1 cellular context compared by ENCODE assay signal in the genomic region with DNA sequence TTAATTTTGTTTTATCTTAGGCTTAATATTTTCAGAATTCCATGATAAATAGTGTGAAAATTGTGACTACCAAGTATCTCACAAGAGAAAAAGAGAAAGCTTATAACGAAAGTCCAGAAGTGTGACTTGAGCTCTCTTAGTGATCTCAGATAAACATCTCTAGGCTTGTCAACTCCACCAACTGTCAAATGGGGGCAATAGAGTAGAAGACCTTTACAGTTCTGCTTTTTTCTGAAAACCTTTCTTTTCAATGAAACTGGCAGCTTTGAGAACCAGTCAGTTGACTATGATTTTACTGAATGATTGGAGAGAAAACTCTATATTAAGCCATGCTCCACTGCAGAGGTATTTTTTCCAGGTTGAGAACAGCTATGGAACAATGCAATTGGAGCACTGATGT.
A peak's percentile ranks its signal among the peaks of the same experiment; 100 is the strongest.
TF ChIP-seq lines count a peak whose summit lies in the region.

No MANE protein-coding gene starts in this region.

TF ChIP-seq in GM12878, 131 proteins besides CTCF, POLR2A, EP300 and RAD21 (continued from another document):
- TF ChIP-seq MEF2A (IDR thresholded peaks at IDR 0.05; ENCODE audit: insufficient read depth, low read depth, low read length) = 0 out of 2 replicates have a peak, but pooled peaks have one; percentile 8
- TF ChIP-seq ZZZ3 (IDR thresholded peaks at IDR 0.05; ENCODE audit: control insufficient read depth, insufficient read length, low read depth) = no peak
- TF ChIP-seq JUNB (IDR thresholded peaks at IDR 0.05) = no peak
- TF ChIP-seq, protein P1, sequence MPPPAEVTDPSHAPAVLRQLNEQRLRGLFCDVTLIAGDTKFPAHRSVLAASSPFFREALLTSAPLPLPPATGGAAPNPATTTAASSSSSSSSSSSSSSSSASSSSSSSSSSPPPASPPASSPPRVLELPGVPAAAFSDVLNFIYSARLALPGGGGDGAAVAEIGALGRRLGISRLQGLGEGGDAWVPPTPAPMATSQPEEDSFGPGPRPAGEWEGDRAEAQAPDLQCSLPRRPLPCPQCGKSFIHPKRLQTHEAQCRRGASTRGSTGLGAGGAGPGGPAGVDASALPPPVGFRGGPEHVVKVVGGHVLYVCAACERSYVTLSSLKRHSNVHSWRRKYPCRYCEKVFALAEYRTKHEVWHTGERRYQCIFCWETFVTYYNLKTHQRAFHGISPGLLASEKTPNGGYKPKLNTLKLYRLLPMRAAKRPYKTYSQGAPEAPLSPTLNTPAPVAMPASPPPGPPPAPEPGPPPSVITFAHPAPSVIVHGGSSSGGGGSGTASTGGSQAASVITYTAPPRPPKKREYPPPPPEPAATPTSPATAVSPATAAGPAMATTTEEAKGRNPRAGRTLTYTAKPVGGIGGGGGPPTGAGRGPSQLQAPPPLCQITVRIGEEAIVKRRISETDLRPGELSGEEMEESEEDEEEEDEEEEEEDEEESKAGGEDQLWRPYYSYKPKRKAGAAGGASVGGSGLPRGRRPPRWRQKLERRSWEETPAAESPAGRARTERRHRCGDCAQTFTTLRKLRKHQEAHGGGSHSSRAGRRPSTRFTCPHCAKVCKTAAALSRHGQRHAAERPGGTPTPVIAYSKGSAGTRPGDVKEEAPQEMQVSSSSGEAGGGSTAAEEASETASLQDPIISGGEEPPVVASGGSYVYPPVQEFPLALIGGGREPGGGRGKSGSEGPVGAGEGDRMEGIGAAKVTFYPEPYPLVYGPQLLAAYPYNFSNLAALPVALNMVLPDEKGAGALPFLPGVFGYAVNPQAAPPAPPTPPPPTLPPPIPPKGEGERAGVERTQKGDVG (CRISPR knock-in tag; IDR thresholded peaks at IDR 0.05) = no peak
- TF ChIP-seq ZNF384 (IDR thresholded peaks at IDR 0.05; ENCODE audit: borderline replicate concordance, low read depth, low read length) = no peak
- TF ChIP-seq MYC (IDR thresholded peaks at IDR 0.05; ENCODE audit: insufficient read depth, insufficient read length, insufficient replicate concordance, low read length, severe bottlenecking) = no peak
- TF ChIP-seq, protein P2, sequence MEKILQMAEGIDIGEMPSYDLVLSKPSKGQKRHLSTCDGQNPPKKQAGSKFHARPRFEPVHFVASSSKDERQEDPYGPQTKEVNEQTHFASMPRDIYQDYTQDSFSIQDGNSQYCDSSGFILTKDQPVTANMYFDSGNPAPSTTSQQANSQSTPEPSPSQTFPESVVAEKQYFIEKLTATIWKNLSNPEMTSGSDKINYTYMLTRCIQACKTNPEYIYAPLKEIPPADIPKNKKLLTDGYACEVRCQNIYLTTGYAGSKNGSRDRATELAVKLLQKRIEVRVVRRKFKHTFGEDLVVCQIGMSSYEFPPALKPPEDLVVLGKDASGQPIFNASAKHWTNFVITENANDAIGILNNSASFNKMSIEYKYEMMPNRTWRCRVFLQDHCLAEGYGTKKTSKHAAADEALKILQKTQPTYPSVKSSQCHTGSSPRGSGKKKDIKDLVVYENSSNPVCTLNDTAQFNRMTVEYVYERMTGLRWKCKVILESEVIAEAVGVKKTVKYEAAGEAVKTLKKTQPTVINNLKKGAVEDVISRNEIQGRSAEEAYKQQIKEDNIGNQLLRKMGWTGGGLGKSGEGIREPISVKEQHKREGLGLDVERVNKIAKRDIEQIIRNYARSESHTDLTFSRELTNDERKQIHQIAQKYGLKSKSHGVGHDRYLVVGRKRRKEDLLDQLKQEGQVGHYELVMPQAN (conservative IDR thresholded peaks at IDR 0.05) = no peak
